In the genomic region with DNA sequence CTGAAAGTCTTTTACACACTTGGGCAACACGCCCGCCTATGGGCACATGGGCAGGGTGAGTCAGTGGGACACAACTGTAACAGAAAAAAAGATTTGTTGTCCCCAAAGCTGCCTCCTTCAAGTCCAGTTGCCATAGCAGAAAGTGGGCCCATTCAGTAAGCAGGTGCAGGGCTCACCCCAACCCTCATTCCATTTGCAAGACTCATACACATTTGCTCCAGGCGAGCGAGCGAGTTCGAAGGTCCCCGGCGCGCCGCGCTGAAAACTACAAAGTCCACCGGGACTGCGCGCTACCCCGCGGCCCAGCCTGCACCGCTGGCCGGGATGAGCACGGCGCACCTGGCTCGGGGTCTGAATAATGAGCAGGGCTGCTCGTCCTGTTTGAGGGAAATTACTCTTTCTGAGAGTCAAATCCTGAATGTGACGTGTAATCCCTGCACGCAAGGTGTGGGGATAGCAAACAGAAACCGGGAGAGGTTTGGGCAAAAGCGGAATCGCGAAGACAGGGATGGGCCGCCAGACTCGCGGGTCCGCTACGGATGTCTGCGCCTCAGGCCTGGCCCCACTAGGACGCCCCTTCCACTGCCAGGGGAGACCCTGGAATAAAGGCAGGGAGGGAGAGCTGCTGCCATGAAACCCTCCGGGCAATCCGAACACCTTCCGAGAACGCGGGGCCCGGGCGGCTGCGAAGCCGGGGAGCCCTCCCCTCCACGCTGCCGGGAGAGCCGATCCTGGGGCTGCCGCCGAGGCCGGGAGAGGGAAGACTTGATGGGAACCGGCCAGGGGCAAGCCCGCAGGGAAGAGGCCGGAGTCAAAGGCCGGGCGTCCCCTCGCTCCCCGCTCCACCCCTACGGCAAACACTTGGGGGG, we compare ENCODE assay signal across 1 cellular context.
TF ChIP-seq lines count a peak whose summit lies in the region.

No MANE protein-coding gene starts in this region.

TF ChIP-seq in WTC11, 78 proteins besides CTCF, POLR2A, EP300 and RAD21 (continued from another document and continues in another):
- TF ChIP-seq AR (CRISPR knock-in tag; IDR thresholded peaks at IDR 0.05) (no peak), ARID4B (CRISPR knock-in tag; IDR thresholded peaks at IDR 0.05; ENCODE audit: borderline replicate concordance) (no peak), KAT7 (CRISPR knock-in tag; IDR thresholded peaks at IDR 0.05; ENCODE audit: borderline replicate concordance) (0 out of 2 replicates have a peak, but pooled peaks have one; percentile 21), FOXK1 (CRISPR knock-in tag; IDR thresholded peaks at IDR 0.05) (no peak), ZNF671 (CRISPR knock-in tag; IDR thresholded peaks at IDR 0.05) (no peak), ETV6 (CRISPR knock-in tag; IDR thresholded peaks at IDR 0.05) (0 out of 2 replicates have a peak, but pooled peaks have one; percentile 54), ZSCAN18 (CRISPR knock-in tag; IDR thresholded peaks at IDR 0.05) (no peak), CREB1 (CRISPR knock-in tag; IDR thresholded peaks at IDR 0.05) (no peak), NFE2L1 (CRISPR knock-in tag; IDR thresholded peaks at IDR 0.05) (no peak), TCF7 (CRISPR knock-in tag; IDR thresholded peaks at IDR 0.05; ENCODE audit: low read depth) (no peak), TEAD1 (CRISPR knock-in tag; IDR thresholded peaks at IDR 0.05) (no peak), FOXP1 (CRISPR knock-in tag; IDR thresholded peaks at IDR 0.05; ENCODE audit: borderline replicate concordance) (no peak; the same call in 1 of the 2 replicates), JUN (CRISPR knock-in tag; IDR thresholded peaks at IDR 0.05) (0 out of 2 replicates have a peak, but pooled peaks have one; percentile 21), CBFB (CRISPR knock-in tag; IDR thresholded peaks at IDR 0.05; ENCODE audit: low read depth) (peak; percentile 83; the same call in 1 of the 2 replicates), NR3C1 (CRISPR knock-in tag; conservative IDR thresholded peaks at IDR 0.05; ENCODE audit: low read depth) (no peak), HMGXB4 (CRISPR knock-in tag; IDR thresholded peaks at IDR 0.05) (peak; percentile 77; the same call in 1 of the 2 replicates), ZNF232 (CRISPR knock-in tag; IDR thresholded peaks at IDR 0.05) (no peak), USF1 (CRISPR knock-in tag; IDR thresholded peaks at IDR 0.05) (no peak), RORB (CRISPR knock-in tag; IDR thresholded peaks at IDR 0.05) (no peak), EMX1 (CRISPR knock-in tag; IDR thresholded peaks at IDR 0.05) (no peak), SOX15 (CRISPR knock-in tag; IDR thresholded peaks at IDR 0.05) (no peak), ELF4 (CRISPR knock-in tag; IDR thresholded peaks at IDR 0.05; ENCODE audit: low read depth) (no peak), MXD4 (CRISPR knock-in tag; IDR thresholded peaks at IDR 0.05; ENCODE audit: borderline replicate concordance) (no peak), TP53 (CRISPR knock-in tag; IDR thresholded peaks at IDR 0.05) (no peak; the same call in 1 of the 2 replicates)
- TF ChIP-seq, protein P1, sequence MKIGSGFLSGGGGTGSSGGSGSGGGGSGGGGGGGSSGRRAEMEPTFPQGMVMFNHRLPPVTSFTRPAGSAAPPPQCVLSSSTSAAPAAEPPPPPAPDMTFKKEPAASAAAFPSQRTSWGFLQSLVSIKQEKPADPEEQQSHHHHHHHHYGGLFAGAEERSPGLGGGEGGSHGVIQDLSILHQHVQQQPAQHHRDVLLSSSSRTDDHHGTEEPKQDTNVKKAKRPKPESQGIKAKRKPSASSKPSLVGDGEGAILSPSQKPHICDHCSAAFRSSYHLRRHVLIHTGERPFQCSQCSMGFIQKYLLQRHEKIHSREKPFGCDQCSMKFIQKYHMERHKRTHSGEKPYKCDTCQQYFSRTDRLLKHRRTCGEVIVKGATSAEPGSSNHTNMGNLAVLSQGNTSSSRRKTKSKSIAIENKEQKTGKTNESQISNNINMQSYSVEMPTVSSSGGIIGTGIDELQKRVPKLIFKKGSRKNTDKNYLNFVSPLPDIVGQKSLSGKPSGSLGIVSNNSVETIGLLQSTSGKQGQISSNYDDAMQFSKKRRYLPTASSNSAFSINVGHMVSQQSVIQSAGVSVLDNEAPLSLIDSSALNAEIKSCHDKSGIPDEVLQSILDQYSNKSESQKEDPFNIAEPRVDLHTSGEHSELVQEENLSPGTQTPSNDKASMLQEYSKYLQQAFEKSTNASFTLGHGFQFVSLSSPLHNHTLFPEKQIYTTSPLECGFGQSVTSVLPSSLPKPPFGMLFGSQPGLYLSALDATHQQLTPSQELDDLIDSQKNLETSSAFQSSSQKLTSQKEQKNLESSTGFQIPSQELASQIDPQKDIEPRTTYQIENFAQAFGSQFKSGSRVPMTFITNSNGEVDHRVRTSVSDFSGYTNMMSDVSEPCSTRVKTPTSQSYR (CRISPR knock-in tag; IDR thresholded peaks at IDR 0.05), result peak; percentile 45; the same call in 1 of the 2 replicates
- TF ChIP-seq, protein P2, sequence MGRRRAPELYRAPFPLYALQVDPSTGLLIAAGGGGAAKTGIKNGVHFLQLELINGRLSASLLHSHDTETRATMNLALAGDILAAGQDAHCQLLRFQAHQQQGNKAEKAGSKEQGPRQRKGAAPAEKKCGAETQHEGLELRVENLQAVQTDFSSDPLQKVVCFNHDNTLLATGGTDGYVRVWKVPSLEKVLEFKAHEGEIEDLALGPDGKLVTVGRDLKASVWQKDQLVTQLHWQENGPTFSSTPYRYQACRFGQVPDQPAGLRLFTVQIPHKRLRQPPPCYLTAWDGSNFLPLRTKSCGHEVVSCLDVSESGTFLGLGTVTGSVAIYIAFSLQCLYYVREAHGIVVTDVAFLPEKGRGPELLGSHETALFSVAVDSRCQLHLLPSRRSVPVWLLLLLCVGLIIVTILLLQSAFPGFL (CRISPR knock-in tag; IDR thresholded peaks at IDR 0.05; ENCODE audit: borderline replicate concordance), result no peak
- TF ChIP-seq, protein P3, sequence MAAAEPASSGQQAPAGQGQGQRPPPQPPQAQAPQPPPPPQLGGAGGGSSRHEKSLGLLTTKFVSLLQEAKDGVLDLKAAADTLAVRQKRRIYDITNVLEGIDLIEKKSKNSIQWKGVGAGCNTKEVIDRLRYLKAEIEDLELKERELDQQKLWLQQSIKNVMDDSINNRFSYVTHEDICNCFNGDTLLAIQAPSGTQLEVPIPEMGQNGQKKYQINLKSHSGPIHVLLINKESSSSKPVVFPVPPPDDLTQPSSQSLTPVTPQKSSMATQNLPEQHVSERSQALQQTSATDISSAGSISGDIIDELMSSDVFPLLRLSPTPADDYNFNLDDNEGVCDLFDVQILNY (CRISPR knock-in tag; IDR thresholded peaks at IDR 0.05), result 0 out of 2 replicates have a peak, but pooled peaks have one; percentile 10
- TF ChIP-seq, protein P4, sequence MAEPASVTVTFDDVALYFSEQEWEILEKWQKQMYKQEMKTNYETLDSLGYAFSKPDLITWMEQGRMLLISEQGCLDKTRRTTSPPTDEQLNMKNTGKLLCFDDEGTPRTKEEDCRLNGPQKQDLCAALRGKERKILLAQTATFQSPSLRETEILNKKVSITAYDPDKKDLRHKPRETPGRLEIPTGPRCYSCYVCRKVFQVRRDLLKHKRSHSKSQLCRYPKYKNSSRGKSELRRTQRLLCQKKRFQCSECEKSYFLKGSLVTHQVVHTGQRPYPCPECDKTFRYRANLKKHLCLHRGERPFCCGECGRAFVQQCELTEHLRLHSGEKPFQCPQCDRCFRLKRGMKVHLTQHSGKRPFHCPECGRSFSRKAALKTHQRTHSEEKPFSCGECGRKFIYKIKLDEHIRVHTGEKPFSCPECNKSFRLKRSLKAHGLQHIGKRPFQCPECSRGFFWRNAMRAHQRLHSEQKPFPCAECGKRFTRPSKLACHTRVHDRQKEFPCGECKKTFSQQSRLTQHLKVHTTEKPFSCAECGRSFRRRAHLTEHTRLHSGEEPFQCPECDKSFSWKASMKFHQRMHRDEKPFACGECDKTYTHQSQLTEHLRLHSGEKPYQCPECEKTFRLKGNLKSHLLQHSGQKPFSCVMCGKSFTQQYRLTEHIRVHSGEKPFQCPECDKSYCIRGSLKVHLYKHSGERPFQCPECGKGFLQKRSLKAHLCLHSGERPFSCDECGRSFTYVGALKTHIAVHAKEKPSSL (CRISPR knock-in tag; conservative IDR thresholded peaks at IDR 0.05), result no peak
- TF ChIP-seq, protein P5, sequence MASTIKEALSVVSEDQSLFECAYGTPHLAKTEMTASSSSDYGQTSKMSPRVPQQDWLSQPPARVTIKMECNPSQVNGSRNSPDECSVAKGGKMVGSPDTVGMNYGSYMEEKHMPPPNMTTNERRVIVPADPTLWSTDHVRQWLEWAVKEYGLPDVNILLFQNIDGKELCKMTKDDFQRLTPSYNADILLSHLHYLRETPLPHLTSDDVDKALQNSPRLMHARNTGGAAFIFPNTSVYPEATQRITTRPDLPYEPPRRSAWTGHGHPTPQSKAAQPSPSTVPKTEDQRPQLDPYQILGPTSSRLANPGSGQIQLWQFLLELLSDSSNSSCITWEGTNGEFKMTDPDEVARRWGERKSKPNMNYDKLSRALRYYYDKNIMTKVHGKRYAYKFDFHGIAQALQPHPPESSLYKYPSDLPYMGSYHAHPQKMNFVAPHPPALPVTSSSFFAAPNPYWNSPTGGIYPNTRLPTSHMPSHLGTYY (CRISPR knock-in tag; IDR thresholded peaks at IDR 0.05), result no peak
